Comparison of ENCODE assay signal across 2 cellular contexts in the genomic region with DNA sequence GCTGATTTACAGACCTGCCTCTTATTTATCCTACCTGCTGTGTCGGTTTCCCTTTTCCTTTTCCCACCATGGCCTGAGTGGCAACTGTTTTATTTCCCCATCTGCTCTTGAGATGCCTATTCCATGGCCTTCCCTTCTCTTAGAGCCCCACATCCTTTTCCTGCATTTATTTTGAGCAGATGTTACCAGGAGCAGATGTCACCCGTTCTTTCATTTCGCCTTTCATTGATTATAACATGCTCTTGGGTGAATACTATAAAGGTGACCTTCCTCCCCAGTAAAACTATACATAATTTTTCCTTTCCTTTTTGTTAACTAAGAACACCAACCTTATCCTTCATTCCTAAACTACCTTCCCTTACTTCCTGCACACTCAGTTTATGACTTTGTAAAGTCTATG.
TF ChIP-seq lines count a peak whose summit lies in the region.

No MANE protein-coding gene starts in this region.

TF ChIP-seq in GM23338, 12 proteins besides CTCF, POLR2A, EP300 and RAD21 (continued from another document):
- TF ChIP-seq, protein P1, sequence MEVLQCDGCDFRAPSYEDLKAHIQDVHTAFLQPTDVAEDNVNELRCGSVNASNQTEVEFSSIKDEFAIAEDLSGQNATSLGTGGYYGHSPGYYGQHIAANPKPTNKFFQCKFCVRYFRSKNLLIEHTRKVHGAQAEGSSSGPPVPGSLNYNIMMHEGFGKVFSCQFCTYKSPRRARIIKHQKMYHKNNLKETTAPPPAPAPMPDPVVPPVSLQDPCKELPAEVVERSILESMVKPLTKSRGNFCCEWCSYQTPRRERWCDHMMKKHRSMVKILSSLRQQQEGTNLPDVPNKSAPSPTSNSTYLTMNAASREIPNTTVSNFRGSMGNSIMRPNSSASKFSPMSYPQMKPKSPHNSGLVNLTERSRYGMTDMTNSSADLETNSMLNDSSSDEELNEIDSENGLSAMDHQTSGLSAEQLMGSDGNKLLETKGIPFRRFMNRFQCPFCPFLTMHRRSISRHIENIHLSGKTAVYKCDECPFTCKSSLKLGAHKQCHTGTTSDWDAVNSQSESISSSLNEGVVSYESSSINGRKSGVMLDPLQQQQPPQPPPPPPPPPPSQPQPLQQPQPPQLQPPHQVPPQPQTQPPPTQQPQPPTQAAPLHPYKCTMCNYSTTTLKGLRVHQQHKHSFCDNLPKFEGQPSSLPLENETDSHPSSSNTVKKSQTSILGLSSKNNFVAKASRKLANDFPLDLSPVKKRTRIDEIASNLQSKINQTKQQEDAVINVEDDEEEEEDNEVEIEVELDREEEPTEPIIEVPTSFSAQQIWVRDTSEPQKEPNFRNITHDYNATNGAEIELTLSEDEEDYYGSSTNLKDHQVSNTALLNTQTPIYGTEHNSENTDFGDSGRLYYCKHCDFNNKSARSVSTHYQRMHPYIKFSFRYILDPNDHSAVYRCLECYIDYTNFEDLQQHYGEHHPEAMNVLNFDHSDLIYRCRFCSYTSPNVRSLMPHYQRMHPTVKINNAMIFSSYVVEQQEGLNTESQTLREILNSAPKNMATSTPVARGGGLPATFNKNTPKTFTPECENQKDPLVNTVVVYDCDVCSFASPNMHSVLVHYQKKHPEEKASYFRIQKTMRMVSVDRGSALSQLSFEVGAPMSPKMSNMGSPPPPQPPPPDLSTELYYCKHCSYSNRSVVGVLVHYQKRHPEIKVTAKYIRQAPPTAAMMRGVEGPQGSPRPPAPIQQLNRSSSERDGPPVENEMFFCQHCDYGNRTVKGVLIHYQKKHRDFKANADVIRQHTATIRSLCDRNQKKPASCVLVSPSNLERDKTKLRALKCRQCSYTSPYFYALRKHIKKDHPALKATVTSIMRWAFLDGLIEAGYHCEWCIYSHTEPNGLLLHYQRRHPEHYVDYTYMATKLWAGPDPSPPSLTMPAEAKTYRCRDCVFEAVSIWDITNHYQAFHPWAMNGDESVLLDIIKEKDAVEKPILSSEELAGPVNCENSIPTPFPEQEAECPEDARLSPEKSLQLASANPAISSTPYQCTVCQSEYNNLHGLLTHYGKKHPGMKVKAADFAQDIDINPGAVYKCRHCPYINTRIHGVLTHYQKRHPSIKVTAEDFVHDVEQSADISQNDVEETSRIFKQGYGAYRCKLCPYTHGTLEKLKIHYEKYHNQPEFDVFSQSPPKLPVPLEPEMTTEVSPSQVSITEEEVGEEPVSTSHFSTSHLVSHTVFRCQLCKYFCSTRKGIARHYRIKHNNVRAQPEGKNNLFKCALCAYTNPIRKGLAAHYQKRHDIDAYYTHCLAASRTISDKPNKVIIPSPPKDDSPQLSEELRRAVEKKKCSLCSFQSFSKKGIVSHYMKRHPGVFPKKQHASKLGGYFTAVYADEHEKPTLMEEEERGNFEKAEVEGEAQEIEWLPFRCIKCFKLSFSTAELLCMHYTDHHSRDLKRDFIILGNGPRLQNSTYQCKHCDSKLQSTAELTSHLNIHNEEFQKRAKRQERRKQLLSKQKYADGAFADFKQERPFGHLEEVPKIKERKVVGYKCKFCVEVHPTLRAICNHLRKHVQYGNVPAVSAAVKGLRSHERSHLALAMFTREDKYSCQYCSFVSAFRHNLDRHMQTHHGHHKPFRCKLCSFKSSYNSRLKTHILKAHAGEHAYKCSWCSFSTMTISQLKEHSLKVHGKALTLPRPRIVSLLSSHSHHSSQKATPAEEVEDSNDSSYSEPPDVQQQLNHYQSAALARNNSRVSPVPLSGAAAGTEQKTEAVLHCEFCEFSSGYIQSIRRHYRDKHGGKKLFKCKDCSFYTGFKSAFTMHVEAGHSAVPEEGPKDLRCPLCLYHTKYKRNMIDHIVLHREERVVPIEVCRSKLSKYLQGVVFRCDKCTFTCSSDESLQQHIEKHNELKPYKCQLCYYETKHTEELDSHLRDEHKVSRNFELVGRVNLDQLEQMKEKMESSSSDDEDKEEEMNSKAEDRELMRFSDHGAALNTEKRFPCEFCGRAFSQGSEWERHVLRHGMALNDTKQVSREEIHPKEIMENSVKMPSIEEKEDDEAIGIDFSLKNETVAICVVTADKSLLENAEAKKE (CRISPR knock-in tag; IDR thresholded peaks at IDR 0.05): no peak
- TF ChIP-seq NANOG (IDR thresholded peaks at IDR 0.05; ENCODE audit: borderline replicate concordance) (no peak), JUNB (IDR thresholded peaks at IDR 0.05; ENCODE audit: unreplicated experiment) (no peak), EZH2phosphoT487 (IDR thresholded peaks at IDR 0.05; ENCODE audit: unreplicated experiment) (no peak), ZNF331 (CRISPR knock-in tag; IDR thresholded peaks at IDR 0.05; ENCODE audit: low read depth) (no peak), REST (IDR thresholded peaks at IDR 0.05; ENCODE audit: unreplicated experiment) (no peak), STAT1 (IDR thresholded peaks at IDR 0.05; ENCODE audit: unreplicated experiment) (no peak)
- TF ChIP-seq, protein P2, sequence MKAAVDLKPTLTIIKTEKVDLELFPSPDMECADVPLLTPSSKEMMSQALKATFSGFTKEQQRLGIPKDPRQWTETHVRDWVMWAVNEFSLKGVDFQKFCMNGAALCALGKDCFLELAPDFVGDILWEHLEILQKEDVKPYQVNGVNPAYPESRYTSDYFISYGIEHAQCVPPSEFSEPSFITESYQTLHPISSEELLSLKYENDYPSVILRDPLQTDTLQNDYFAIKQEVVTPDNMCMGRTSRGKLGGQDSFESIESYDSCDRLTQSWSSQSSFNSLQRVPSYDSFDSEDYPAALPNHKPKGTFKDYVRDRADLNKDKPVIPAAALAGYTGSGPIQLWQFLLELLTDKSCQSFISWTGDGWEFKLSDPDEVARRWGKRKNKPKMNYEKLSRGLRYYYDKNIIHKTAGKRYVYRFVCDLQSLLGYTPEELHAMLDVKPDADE (IDR thresholded peaks at IDR 0.05): no peak
TF ChIP-seq in GM23338: peak in this region for 0.

TF ChIP-seq in K562, 482 proteins besides CTCF, POLR2A, EP300 and RAD21:
- TF ChIP-seq, protein P3, sequence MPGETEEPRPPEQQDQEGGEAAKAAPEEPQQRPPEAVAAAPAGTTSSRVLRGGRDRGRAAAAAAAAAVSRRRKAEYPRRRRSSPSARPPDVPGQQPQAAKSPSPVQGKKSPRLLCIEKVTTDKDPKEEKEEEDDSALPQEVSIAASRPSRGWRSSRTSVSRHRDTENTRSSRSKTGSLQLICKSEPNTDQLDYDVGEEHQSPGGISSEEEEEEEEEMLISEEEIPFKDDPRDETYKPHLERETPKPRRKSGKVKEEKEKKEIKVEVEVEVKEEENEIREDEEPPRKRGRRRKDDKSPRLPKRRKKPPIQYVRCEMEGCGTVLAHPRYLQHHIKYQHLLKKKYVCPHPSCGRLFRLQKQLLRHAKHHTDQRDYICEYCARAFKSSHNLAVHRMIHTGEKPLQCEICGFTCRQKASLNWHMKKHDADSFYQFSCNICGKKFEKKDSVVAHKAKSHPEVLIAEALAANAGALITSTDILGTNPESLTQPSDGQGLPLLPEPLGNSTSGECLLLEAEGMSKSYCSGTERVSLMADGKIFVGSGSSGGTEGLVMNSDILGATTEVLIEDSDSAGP (CRISPR knock-in tag; IDR thresholded peaks at IDR 0.05): no peak
- TF ChIP-seq CREB3 (tag; conservative IDR thresholded peaks at IDR 0.05; ENCODE audit: low read depth) (no peak), ZNF41 (CRISPR knock-in tag; conservative IDR thresholded peaks at IDR 0.05) (no peak), ZHX1 (conservative IDR thresholded peaks at IDR 0.05; ENCODE audit: low read length) (no peak), ZNF518B (CRISPR knock-in tag; IDR thresholded peaks at IDR 0.05) (no peak), NFIX (CRISPR knock-in tag; IDR thresholded peaks at IDR 0.05; ENCODE audit: low read depth) (no peak), ILK (tag; IDR thresholded peaks at IDR 0.05; ENCODE audit: borderline replicate concordance, low read depth) (no peak), ZNF12 (CRISPR knock-in tag; IDR thresholded peaks at IDR 0.05) (no peak), MCM3 (IDR thresholded peaks at IDR 0.05) (no peak), FOXJ3 (CRISPR knock-in tag; IDR thresholded peaks at IDR 0.05) (no peak), NFIC (IDR thresholded peaks at IDR 0.05) (no peak), RBM22 (IDR thresholded peaks at IDR 0.05; ENCODE audit: low read depth, low read length, poor library complexity, severe bottlenecking) (no peak), ETS2 (tag; IDR thresholded peaks at IDR 0.05; ENCODE audit: borderline replicate concordance, poor library complexity, severe bottlenecking) (no peak), SRSF3 (IDR thresholded peaks at IDR 0.05; ENCODE audit: insufficient read depth, low read length) (no peak), KHSRP (IDR thresholded peaks at IDR 0.05) (no peak), BRCA1 (IDR thresholded peaks at IDR 0.05) (no peak), BRCA1 (CRISPR knock-in tag; IDR thresholded peaks at IDR 0.05) (no peak), KLF6 (CRISPR knock-in tag; IDR thresholded peaks at IDR 0.05; ENCODE audit: borderline replicate concordance) (no peak)
- TF ChIP-seq, protein P4, sequence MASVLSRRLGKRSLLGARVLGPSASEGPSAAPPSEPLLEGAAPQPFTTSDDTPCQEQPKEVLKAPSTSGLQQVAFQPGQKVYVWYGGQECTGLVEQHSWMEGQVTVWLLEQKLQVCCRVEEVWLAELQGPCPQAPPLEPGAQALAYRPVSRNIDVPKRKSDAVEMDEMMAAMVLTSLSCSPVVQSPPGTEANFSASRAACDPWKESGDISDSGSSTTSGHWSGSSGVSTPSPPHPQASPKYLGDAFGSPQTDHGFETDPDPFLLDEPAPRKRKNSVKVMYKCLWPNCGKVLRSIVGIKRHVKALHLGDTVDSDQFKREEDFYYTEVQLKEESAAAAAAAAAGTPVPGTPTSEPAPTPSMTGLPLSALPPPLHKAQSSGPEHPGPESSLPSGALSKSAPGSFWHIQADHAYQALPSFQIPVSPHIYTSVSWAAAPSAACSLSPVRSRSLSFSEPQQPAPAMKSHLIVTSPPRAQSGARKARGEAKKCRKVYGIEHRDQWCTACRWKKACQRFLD (CRISPR knock-in tag; IDR thresholded peaks at IDR 0.05): no peak
